ENCODE assay signal across 1 cellular context in genomic region chr20:3667434-3668037, GRCh38.
TF ChIP-seq lines count a peak whose summit lies in the region.

No MANE protein-coding gene starts in this region.

TF ChIP-seq in IMR-90, 13 proteins besides CTCF, POLR2A, EP300 and RAD21:
- TF ChIP-seq CHD1 (IDR thresholded peaks at IDR 0.05; ENCODE audit: low read depth, low read length) (no peak), SMC3 (IDR thresholded peaks at IDR 0.05; ENCODE audit: low read depth, low read length) (no peak), NFE2L2 (IDR thresholded peaks at IDR 0.05; ENCODE audit: low read depth, low read length) (no peak), MAZ (IDR thresholded peaks at IDR 0.05; ENCODE audit: borderline replicate concordance, low read depth, low read length) (no peak), MXI1 (IDR thresholded peaks at IDR 0.05; ENCODE audit: borderline replicate concordance, low read depth, low read length) (no peak)
TF ChIP-seq in IMR-90: peak in this region for 0.
